ENCODE assay signal across 18 cellular contexts in the genomic region with DNA sequence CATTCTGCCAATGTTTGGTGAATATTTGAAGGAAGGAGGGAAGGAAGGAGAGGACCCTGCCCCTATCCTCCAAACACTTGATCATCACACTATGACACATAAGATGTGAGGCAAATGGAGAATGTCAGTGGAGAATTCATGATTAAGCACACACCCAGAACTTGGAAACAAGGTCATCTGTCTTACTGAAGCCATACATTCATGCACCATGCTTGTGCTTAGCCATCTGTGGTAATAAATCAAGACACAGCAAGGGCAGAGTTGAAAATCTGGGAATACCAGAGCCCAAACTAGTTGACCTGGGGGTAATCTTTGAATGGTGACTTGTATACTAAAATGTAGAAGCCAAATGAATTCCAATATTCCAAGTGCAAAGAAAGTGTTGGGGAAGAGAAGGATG.
"Had no signal": no experiment of that assay in that cellular context is flagged by ENCODE, and none has a peak within 500 bp of the region (broad histone marks: within the 10 kb centered on the region; RNA-seq: fewer than 3 reads in every experiment).

No MANE protein-coding gene starts in this region.

- H3K9me3 ChIP-seq: esophagus muscularis mucosa, gastrocnemius medialis, left lung, lower lobe of right lung, mucosa of descending colon had no signal

- H3K27me3 ChIP-seq: dorsolateral prefrontal cortex, esophagus muscularis mucosa, heart right ventricle had no signal

- ATAC-seq: gastrocnemius medialis, heart right ventricle, left cardiac atrium, left lung, left ventricle myocardium superior, lower lobe of right lung, mucosa of descending colon had no signal

- H3K4me1 ChIP-seq: gastrocnemius medialis had no signal

- H3K36me3 ChIP-seq: esophagus muscularis mucosa, gastrocnemius medialis, heart right ventricle, left lung, lower lobe of right lung had no signal

- DNase-seq: dermis blood vessel endothelial cell; dorsolateral prefrontal cortex; effector CD4-positive, alpha-beta T cell; effector memory CD4-positive, alpha-beta T cell; foreskin fibroblast; foreskin melanocyte; gastrocnemius medialis; glutamatergic neuron; head of caudate nucleus; heart right ventricle; hippocampal formation; left cardiac atrium; left lung; left ventricle myocardium superior; lower lobe of right lung; mucosa of descending colon had no signal

- H3K27ac ChIP-seq: coronary artery, esophagus muscularis mucosa, gastrocnemius medialis, heart right ventricle, left lung, lower lobe of right lung had no signal

- H3K4me3 ChIP-seq: coronary artery, dorsolateral prefrontal cortex, esophagus muscularis mucosa, gastrocnemius medialis, heart right ventricle, left lung, lower lobe of right lung, mucosa of descending colon had no signal
